23 cellular contexts compared by ENCODE assay signal in genomic region chr22:24105661-24106060, GRCh38.
DNase-seq lines count a peak whose midpoint lies in the region; ATAC-seq and TF ChIP-seq lines count a peak whose summit lies in the region.
"Had no signal": no experiment of that assay in that cellular context is flagged by ENCODE, and none has a peak within 500 bp of the region (broad histone marks: within the 10 kb centered on the region; RNA-seq: fewer than 3 reads in every experiment).

No MANE protein-coding gene starts in this region.

- no peaks in the 10 kb centered on the region for H4K20me1 ChIP-seq in mammary epithelial cell (ENCODE audit: insufficient read depth, low read length)

- 100% methylated on average over 1 of the region's 2 CpGs for WGBS in mammary epithelial cell (ENCODE audit: low coverage, missing lambda C conversion rate)
- WGBS in mesenchymal stem cell: 100% methylated on average over 2 of the region's 2 CpGs

- intact Hi-C loops in MCF 10A (cut with micrococcal nuclease): loop anchor here (2.0 to 10.0 kb wide), 2 partner anchors 51 to 149 kb away; no protein-coding TSS in a partner anchor
- intact Hi-C loops in mammary epithelial cell (cut with micrococcal nuclease): loop anchor here (5.0 kb wide), 2 partner anchors 52 to 72 kb away; no protein-coding TSS in a partner anchor
- intact Hi-C loops in tibial artery (cut with DNase I; ENCODE audit: low total_unique reads): loop anchor here (5.0 kb wide), 1 partner anchor 67 kb away; no protein-coding TSS in a partner anchor

- H3K27me3 ChIP-seq in mammary epithelial cell (ENCODE audit: insufficient read depth, low read length) (no peaks in the 10 kb centered on the region), mesenchymal stem cell (ENCODE audit: control insufficient read depth in 1 of 2, insufficient read depth in 1 of 2, low read length in 2 of 2) (no peaks in the 10 kb centered on the region), tibial artery (no peaks in the 10 kb centered on the region)
- H3K27me3 ChIP-seq: vagina had no signal

- H4K8ac ChIP-seq in mesenchymal stem cell (ENCODE audit: low read length): no peak overlapping the region

- peaks cover 55% of the 10 kb centered on the region for H3K36me3 Mint-ChIP-seq in MCF 10A (ENCODE audit: insufficient read depth, unreplicated experiment)

- H2BK5ac ChIP-seq in mesenchymal stem cell (ENCODE audit: low read depth, low read length, poor library complexity, severe bottlenecking): no peak overlapping the region

- H3K27ac Mint-ChIP-seq in MCF 10A (ENCODE audit: low read depth, unreplicated experiment): peak overlapping the region; percentile 39
- H3K27ac Mint-ChIP-seq: dendritic cell treated with granulocyte-macrophage colony-stimulating factor and Interleukin-4, amounts not matched to agents 40 ng/mL and 50 ng/mL, for 4 days had no signal

- H3K9ac ChIP-seq in mammary epithelial cell (ENCODE audit: insufficient read depth, low read length) (no peak overlapping the region), mesenchymal stem cell (ENCODE audit: low read length) (peak overlapping the region; percentile 53)

- H2BK12ac ChIP-seq in mesenchymal stem cell (ENCODE audit: low read length in 2 of 2): no peak overlapping the region

- no peak overlapping the region for H2BK120ac ChIP-seq in mesenchymal stem cell (ENCODE audit: low read depth, low read length)

- H3K4me1 ChIP-seq in mammary epithelial cell (ENCODE audit: insufficient read depth, low read length) (no peaks in the 10 kb centered on the region), mesenchymal stem cell (ENCODE audit: control insufficient read depth, insufficient read depth, low read depth, low read length) (peaks cover 2% of the 10 kb centered on the region), tibial artery (peaks cover 0 to 52% (median 35%) of the 10 kb centered on the region in 4 donors)
- H3K4me1 ChIP-seq: Caco-2, prostate gland had no signal

- H3K9me3 ChIP-seq in mammary epithelial cell (replicated peaks; ENCODE audit: insufficient read depth, low read length): no peaks in the 10 kb centered on the region
- H3K9me3 ChIP-seq in mesenchymal stem cell (ENCODE audit: control insufficient read depth, low read length): no peaks in the 10 kb centered on the region
- no peaks in the 10 kb centered on the region for H3K9me3 ChIP-seq in tibial artery
- H3K9me3 ChIP-seq: Caco-2, prostate gland, vagina had no signal

- CTCF ChIA-PET in MCF 10A (lab: Yijun Ruan, JAX) (no interaction called here), mammary epithelial cell (lab: Charles Lee; ENCODE audit: low non-redundant PET) (no interaction called here)

- H3K4me1 Mint-ChIP-seq in MCF 10A (ENCODE audit: insufficient read depth, unreplicated experiment): peaks cover 8% of the 10 kb centered on the region

- dilution Hi-C loops in mammary epithelial cell (cut with HindIII; ENCODE audit: low sequenced_read_pairs): no loop called here

- no peak overlapping the region for H3K4ac ChIP-seq in mesenchymal stem cell (ENCODE audit: low read depth in 1 of 2, low read length in 2 of 2)

- TF ChIP-seq CTCF in MCF 10A (IDR thresholded peaks at IDR 0.05; ENCODE audit: unreplicated experiment): no peak
- TF ChIP-seq CTCF in mammary epithelial cell (conservative IDR thresholded peaks at IDR 0.05 in 1 of 2, IDR thresholded peaks at IDR 0.05 in 1 of 2; ENCODE audit: extremely low read depth in 1 of 2, insufficient read depth in 1 of 2, low read depth in 1 of 2, low read length in 2 of 2): no peak
- no peak for TF ChIP-seq CTCF in tibial artery (IDR thresholded peaks at IDR 0.05)

- no peaks in the 10 kb centered on the region for H3K79me2 ChIP-seq in mammary epithelial cell (ENCODE audit: insufficient read depth, low read length)

- no peak overlapping the region for H3K14ac ChIP-seq in mesenchymal stem cell (ENCODE audit: low read length in 2 of 2)

- no peak overlapping the region for H3K18ac ChIP-seq in mesenchymal stem cell (ENCODE audit: low read depth in 1 of 2, low read length in 2 of 2)

- in situ Hi-C loops in mammary epithelial cell (cut with MboI; ENCODE audit: low sequenced_read_pairs in 2 of 2): no loop called here

- peaks cover 1% of the 10 kb centered on the region for H3K79me1 ChIP-seq in mesenchymal stem cell (replicated peaks; ENCODE audit: low read length, poor library complexity, severe bottlenecking)

- peaks cover 7% of the 10 kb centered on the region for H3K36me3 ChIP-seq in mammary epithelial cell (ENCODE audit: insufficient read depth, low read length)
- peaks cover 36 to 70% of the 10 kb centered on the region in 2 experiments for H3K36me3 ChIP-seq in mesenchymal stem cell (ENCODE audit: control insufficient read depth in 1 of 2, insufficient read depth in 2 of 2, low read depth in 1 of 2, low read length in 2 of 2)
- peaks cover 0 to 29% (median 24%) of the 10 kb centered on the region in 3 donors for H3K36me3 ChIP-seq in tibial artery
- H3K36me3 ChIP-seq: prostate gland had no signal

- no peak overlapping the region for H3K27ac ChIP-seq in mammary epithelial cell (ENCODE audit: insufficient read depth, low read depth, low read length)
- peak overlapping the region; percentile 71 for H3K27ac ChIP-seq in angular gyrus (ENCODE audit: low read depth, low read length)
- H3K27ac ChIP-seq in mesenchymal stem cell (ENCODE audit: low read length, poor library complexity, severe bottlenecking): no peak overlapping the region
- H3K27ac ChIP-seq in tibial artery: peak overlapping the region; percentile 79 to 85
- H3K27ac ChIP-seq: HL-60, PC-9, VCaP had no signal

- peak overlapping the region; percentile 59 for H4K91ac ChIP-seq in mesenchymal stem cell (ENCODE audit: low read length)

- H3K4me2 ChIP-seq in mammary epithelial cell (ENCODE audit: insufficient read depth, low read depth, low read length) (no peak overlapping the region), mesenchymal stem cell (ENCODE audit: low read length, poor library complexity, severe bottlenecking) (no peak overlapping the region)
- H3K4me2 ChIP-seq: PC-9 had no signal

- no peak for DNase-seq in MCF 10A (ENCODE audit: unreplicated experiment)
- DNase-seq in mammary epithelial cell: no peak
- no peak for DNase-seq in mesenchymal stem cell
- DNase-seq in tibial artery: no peak
- no peak for DNase-seq in SKM-1 treated with dmso at 0.1 percent for 144 hours (lab: John Stamatoyannopoulos, UW; ENCODE audit: unreplicated experiment)
- DNase-seq: activated effector memory CD4-positive, alpha-beta T cell treated with anti-CD3 and anti-CD28 coated beads, Interleukin-2, amount 50 U/mL, for 16 hours; Caco-2; glutamatergic neuron; H7; NCI-H526; PC-9; stimulated activated CD4-positive, alpha-beta T cell treated with anti-CD3 and anti-CD28 coated beads, Interleukin-12 subunit alpha, Interleukin-12 subunit beta, amount 100 ng/mL, for 4 hours had no signal

- no peaks in the 10 kb centered on the region for H3K27me3 Mint-ChIP-seq in MCF 10A (ENCODE audit: insufficient read depth, unreplicated experiment)
- H3K27me3 Mint-ChIP-seq: dendritic cell treated with granulocyte-macrophage colony-stimulating factor and Interleukin-4, amounts not matched to agents 40 ng/mL and 50 ng/mL, for 4 days had no signal

- BruUV-seq in MCF 10A (replicated peaks; lab: Mats Ljungman, UMichigan) (no TSS peak), mammary epithelial cell (replicated peaks; lab: Mats Ljungman, UMichigan) (no TSS peak)

- no peak overlapping the region for H2AK5ac ChIP-seq in mesenchymal stem cell (ENCODE audit: low read length, severe bottlenecking)

- H3K4me3 Mint-ChIP-seq in MCF 10A (ENCODE audit: unreplicated experiment): no peak overlapping the region
- H3K4me3 Mint-ChIP-seq: dendritic cell treated with granulocyte-macrophage colony-stimulating factor and Interleukin-4, amounts not matched to agents 40 ng/mL and 50 ng/mL, for 4 days; neural crest cell had no signal

- no peak overlapping the region for H3K4me3 ChIP-seq in mammary epithelial cell (replicated peaks in 1 of 3; ENCODE audit: insufficient read depth in 1 of 3, low read depth in 2 of 3, low read length in 3 of 3)
- no peak overlapping the region for H3K4me3 ChIP-seq in mesenchymal stem cell (ENCODE audit: insufficient read depth in 1 of 2, low read depth in 1 of 2, low read length in 2 of 2)
- H3K4me3 ChIP-seq in tibial artery: no peak overlapping the region
- H3K4me3 ChIP-seq: lung, PC-9, prostate gland, vagina had no signal

- ATAC-seq in HG02852 (IDR thresholded peaks at IDR 0.05; ENCODE audit: unreplicated experiment) (no peak), HG03139 (IDR thresholded peaks at IDR 0.05; ENCODE audit: unreplicated experiment) (no peak)
- ATAC-seq: SK-N-SH treated with all-trans-retinoic acid at 6 μM for 48 hours had no signal

- H3K9me3 Mint-ChIP-seq in MCF 10A (ENCODE audit: unreplicated experiment): no peaks in the 10 kb centered on the region
- H3K9me3 Mint-ChIP-seq: dendritic cell treated with granulocyte-macrophage colony-stimulating factor and Interleukin-4, amounts not matched to agents 40 ng/mL and 50 ng/mL, for 4 days; neural crest cell had no signal

- no peak overlapping the region for H3K23ac ChIP-seq in mesenchymal stem cell (ENCODE audit: low read length in 2 of 2)

- POLR2A ChIA-PET in MCF 10A (lab: Yijun Ruan, JAX): no interaction called here

- no peak overlapping the region for H2AFZ ChIP-seq in mammary epithelial cell (ENCODE audit: low read depth, low read length)
- H2AFZ ChIP-seq in mesenchymal stem cell (ENCODE audit: low read depth, low read length): no peak overlapping the region
- H2AFZ ChIP-seq: PC-9 had no signal

- H2BK15ac ChIP-seq in mesenchymal stem cell (ENCODE audit: low read depth, poor library complexity, severe bottlenecking): no peak overlapping the region

Comparison
In these comparisons a context has a peak if more than half of its experiments do, and no peak if none do; other contexts are left out.
1. H3K27ac ChIP-seq: peak in angular gyrus (single experiment) and tibial artery (2 of 2); none in mammary epithelial cell (single experiment) and mesenchymal stem cell (single experiment).